Comparison of ENCODE assay signal across 9 cellular contexts in genomic region chr5:179907570-179908324, GRCh38. TPM values are rescaled to one million over a fixed set of nuclear protein-coding genes. Genes with fewer than 3 reads are reported as not detected.
DNase-seq lines count a peak whose midpoint lies in the region; ATAC-seq, FAIRE-seq and TF ChIP-seq lines count a peak whose summit lies in the region.
"Had no signal": no experiment of that assay in that cellular context is flagged by ENCODE, and none has a peak within 500 bp of the region (broad histone marks: within the 10 kb centered on the region; RNA-seq: fewer than 3 reads in every experiment).

Gene TBC1D9B, minus strand, starts transcription at chr5:179907897. Its CDS starts 76 bp downstream, at chr5:179907821.

- FAIRE-seq in keratinocyte (lab: Jason Lieb, UNC) = no peak
- FAIRE-seq: G401.6 had no signal

- peak within 1 kb of the TSS; percentile 80 for H3K9ac ChIP-seq in keratinocyte (ENCODE audit: control insufficient read depth, extremely low read depth, insufficient read depth, low read length)

- peak within 1 kb of the TSS; percentile 43 for H3K27ac ChIP-seq in keratinocyte (ENCODE audit: control insufficient read depth, insufficient read depth, low read length)

- peaks cover 12 to 14% of the 10 kb centered on the region in 2 experiments for H3K36me3 ChIP-seq in keratinocyte (ENCODE audit: control insufficient read depth in 2 of 2, extremely low read depth in 1 of 2, insufficient read depth in 2 of 2, low read length in 2 of 2)

- H3K9me1 ChIP-seq in keratinocyte (ENCODE audit: control insufficient read depth, extremely low read depth, insufficient read depth, low read length) = no peaks in the 10 kb centered on the region

- dilution Hi-C loops in keratinocyte (cut with MboI; ENCODE audit: extremely low pct_ligation_motif_present, low sequenced_read_pairs) = no loop called here

- H3K4me2 ChIP-seq in keratinocyte (ENCODE audit: control insufficient read depth, extremely low read depth, insufficient read depth, low read depth, low read length) = peak within 1 kb of the TSS; percentile 92

- peaks cover 16% of the 10 kb centered on the region for H3K4me1 ChIP-seq in keratinocyte (ENCODE audit: control insufficient read depth, extremely low read depth, insufficient read depth, low read length)

- no peaks in the 10 kb centered on the region for H3K9me3 ChIP-seq in keratinocyte (ENCODE audit: control insufficient read depth, low read depth, low read length)

- TF ChIP-seq CTCF in keratinocyte (optimal IDR thresholded peaks at IDR 0.05 in 1 of 3, IDR thresholded peaks at IDR 0.05 in 1 of 3, conservative IDR thresholded peaks at IDR 0.05 in 1 of 3; ENCODE audit: extremely low read depth in 1 of 3, insufficient read depth in 2 of 3, low read length in 3 of 3) = peak in 1 of 3 experiments; percentile 57

- DNase-seq in NCI-H1436 (lab: John Stamatoyannopoulos, UW) (peak; percentile 8), NCI-H1436 treated with DMSO at 0.1 percent for 48 hours (lab: John Stamatoyannopoulos, UW) (no peak), NCI-H1092 (lab: John Stamatoyannopoulos, UW) (peak; percentile 22), keratinocyte (ENCODE audit: low read depth, low spot score) (no peak)
- DNase-seq in central memory CD4-positive, alpha-beta T cell = peak; percentile 76
- peak; percentile 19 to 63 (median 32) for DNase-seq in stimulated activated CD4-positive, alpha-beta T cell treated with anti-CD3 and anti-CD28 coated beads, Interleukin-12 subunit alpha, Interleukin-12 subunit beta, amount 100 ng/mL, for 48 hours (ENCODE audit: low read depth in 2 of 3, low spot score in 1 of 3)

- no peaks in the 10 kb centered on the region for H3K27me3 ChIP-seq in keratinocyte (ENCODE audit: control insufficient read depth, extremely low read depth, insufficient read depth, low read length)

- peak within 1 kb of the TSS; percentile 92 for H2AFZ ChIP-seq in keratinocyte (ENCODE audit: control insufficient read depth, low read length)

- peak; percentile 87 for ATAC-seq in HG02588 (IDR thresholded peaks at IDR 0.05; ENCODE audit: unreplicated experiment)
- peak; percentile 92 to 94 for ATAC-seq in activated CD4-positive, CD25-positive, alpha-beta regulatory T cell treated with anti-CD3 and anti-CD28 coated beads, Interleukin-2, amount 50 U/mL, for 24 hours

- peak within 1 kb of the TSS; percentile 72 to 85 (median 82) for H3K4me3 ChIP-seq in keratinocyte (ENCODE audit: control insufficient read depth in 2 of 3, extremely low read depth in 1 of 3, insufficient read depth in 2 of 3, low read depth in 1 of 3, low read length in 3 of 3)

- H3K79me2 ChIP-seq in keratinocyte (ENCODE audit: control insufficient read depth, insufficient read depth, low read length) = peaks cover 41% of the 10 kb centered on the region

- no peaks in the 10 kb centered on the region for H4K20me1 ChIP-seq in keratinocyte (ENCODE audit: control insufficient read depth, extremely low read depth, insufficient read depth, low read length)

RNA-seq across cellular contexts. Expression of gene TBC1D9B, which starts in this region (rescaled TPM):
- polyA plus RNA-seq in keratinocyte = 51.4 to 69.2 TPM (median 61.0 TPM) in 3 replicates
- 27.7 TPM for polyA plus RNA-seq in keratinocyte (2011; ENCODE audit: low read depth)
- polyA plus RNA-seq in keratinocyte (2011; cell fraction: cytosol; rRNA removed) = 36.2 and 57.0 TPM in 2 replicates
- 148 and 174 TPM in 2 replicates for polyA plus RNA-seq in keratinocyte (2011; cell fraction: nucleus; rRNA removed)
- polyA plus RNA-seq in keratinocyte (2012; ENCODE audit: low replicate concordance) = 55.7 and 70.7 TPM in 2 replicates
- polyA minus RNA-seq in keratinocyte = 70.4 to 151 TPM (median 74.1 TPM) in 3 replicates
- polyA minus RNA-seq in keratinocyte (2011; cell fraction: cytosol; rRNA and poly(A)+ RNA removed) = 80.6 TPM
- polyA minus RNA-seq in keratinocyte (2011; cell fraction: nucleus; rRNA and poly(A)+ RNA removed) = 92.4 and 101 TPM in 2 replicates

Comparison
In these comparisons a context has a peak if more than half of its experiments do, and no peak if none do; other contexts are left out.
1. DNase-seq: peak in NCI-H1436 (single experiment), NCI-H1092 (single experiment), central memory CD4-positive, alpha-beta T cell (single experiment) and stimulated activated CD4-positive, alpha-beta T cell treated with anti-CD3 and anti-CD28 coated beads, Interleukin-12 subunit alpha, Interleukin-12 subunit beta, amount 100 ng/mL, for 48 hours (3 of 3); none in NCI-H1436 treated with DMSO at 0.1 percent for 48 hours (single experiment) and keratinocyte (single experiment).